ENCODE assay signal across 1 cellular context in the genomic region with DNA sequence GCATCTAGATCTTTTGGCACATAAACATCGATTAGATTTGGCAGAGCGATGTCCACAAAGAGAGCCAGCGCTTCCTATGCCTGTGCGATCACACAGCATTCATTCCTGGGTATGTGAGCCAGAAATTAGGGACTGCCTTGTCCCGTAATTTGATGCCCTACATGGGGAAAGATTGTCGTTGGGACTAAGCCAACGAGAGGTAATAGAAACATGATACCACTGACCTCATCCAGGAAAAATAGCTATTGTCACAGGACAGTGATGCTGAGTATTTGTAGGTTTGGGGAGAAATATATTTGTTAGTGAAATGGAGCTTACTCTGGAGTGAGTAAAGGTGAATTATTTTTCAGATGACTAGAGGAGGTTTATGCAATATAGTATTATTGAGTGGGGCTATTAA.
TF ChIP-seq lines count a peak whose summit lies in the region.

No MANE protein-coding gene starts in this region.

TF ChIP-seq in HEK293, 187 proteins besides CTCF, POLR2A, EP300 and RAD21 (continued from another document):
- TF ChIP-seq, protein P1, sequence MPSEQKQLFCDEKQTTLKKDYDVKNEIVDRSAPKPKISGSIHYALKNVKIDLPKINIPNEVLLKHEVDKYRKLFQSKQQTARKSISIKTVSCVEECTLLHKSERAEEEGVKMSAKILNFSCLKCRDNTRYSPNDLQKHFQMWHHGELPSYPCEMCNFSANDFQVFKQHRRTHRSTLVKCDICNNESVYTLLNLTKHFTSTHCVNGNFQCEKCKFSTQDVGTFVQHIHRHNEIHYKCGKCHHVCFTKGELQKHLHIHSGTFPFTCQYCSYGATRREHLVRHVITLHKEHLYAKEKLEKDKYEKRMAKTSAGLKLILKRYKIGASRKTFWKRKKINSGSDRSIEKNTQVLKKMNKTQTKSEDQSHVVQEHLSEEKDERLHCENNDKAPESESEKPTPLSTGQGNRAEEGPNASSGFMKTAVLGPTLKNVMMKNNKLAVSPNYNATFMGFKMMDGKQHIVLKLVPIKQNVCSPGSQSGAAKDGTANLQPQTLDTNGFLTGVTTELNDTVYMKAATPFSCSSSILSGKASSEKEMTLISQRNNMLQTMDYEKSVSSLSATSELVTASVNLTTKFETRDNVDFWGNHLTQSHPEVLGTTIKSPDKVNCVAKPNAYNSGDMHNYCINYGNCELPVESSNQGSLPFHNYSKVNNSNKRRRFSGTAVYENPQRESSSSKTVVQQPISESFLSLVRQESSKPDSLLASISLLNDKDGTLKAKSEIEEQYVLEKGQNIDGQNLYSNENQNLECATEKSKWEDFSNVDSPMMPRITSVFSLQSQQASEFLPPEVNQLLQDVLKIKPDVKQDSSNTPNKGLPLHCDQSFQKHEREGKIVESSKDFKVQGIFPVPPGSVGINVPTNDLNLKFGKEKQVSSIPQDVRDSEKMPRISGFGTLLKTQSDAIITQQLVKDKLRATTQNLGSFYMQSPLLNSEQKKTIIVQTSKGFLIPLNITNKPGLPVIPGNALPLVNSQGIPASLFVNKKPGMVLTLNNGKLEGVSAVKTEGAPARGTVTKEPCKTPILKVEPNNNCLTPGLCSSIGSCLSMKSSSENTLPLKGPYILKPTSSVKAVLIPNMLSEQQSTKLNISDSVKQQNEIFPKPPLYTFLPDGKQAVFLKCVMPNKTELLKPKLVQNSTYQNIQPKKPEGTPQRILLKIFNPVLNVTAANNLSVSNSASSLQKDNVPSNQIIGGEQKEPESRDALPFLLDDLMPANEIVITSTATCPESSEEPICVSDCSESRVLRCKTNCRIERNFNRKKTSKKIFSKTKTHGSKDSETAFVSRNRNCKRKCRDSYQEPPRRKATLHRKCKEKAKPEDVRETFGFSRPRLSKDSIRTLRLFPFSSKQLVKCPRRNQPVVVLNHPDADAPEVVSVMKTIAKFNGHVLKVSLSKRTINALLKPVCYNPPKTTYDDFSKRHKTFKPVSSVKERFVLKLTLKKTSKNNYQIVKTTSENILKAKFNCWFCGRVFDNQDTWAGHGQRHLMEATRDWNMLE (tag by site-specific recombination; conservative IDR thresholded peaks at IDR 0.05; ENCODE audit: low read depth), result peak; percentile 44
- TF ChIP-seq ZNF585B (tag by site-specific recombination; IDR thresholded peaks at IDR 0.05), result no peak
- no peak for TF ChIP-seq ZNF623 (tag by site-specific recombination; IDR thresholded peaks at IDR 0.05)
- no peak for TF ChIP-seq ZNF555 (tag by site-specific recombination; conservative IDR thresholded peaks at IDR 0.05)
- peak; percentile 82; the same call in 1 of the 2 replicates for TF ChIP-seq ZNF391 (tag by site-specific recombination; IDR thresholded peaks at IDR 0.05; ENCODE audit: borderline replicate concordance, low read depth)
- no peak for TF ChIP-seq ZNF146 (tag by site-specific recombination; IDR thresholded peaks at IDR 0.05)
